In the genomic region with DNA sequence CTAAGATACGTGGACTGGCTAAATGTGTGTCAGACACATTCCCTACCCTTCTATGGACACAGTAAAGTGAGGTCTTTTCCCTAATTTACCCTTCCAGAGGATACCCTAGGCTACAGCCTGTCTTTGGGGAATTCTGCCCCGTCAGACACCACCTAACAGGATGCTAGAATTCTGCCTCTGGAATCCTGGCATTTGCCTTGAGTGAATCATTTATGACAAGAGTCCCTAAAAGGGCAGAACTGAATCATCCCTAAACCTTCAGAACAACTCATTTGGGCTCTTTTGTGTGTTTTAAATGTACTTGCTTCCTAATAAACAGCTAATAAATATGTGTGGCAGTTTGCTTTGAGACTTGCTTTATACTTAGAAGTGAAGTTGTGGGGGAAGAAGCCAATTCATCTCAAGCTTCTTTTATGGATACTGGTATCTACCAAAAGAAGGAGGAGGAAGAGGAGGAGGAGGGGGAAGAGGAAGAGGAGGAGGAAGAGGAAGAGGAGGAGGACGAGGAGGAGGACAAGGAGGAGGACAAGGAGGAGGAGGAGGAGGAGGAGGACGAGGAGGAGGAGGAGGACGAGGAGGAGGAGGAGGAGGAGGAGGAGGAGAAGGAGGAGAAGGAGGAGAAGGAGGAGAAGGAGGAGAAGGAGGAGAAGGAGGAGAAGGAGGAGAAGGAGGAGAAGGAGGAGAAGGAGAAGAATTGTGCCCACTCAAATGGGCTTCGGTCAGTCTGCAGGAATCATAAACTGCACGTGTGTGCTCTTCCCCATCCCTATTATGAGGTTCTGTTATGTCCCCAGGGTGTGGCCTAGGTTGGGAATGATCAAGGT, we compare ENCODE assay signal across 17 cellular contexts. TPM values are rescaled to one million over a fixed set of nuclear protein-coding genes. Genes with fewer than 3 reads are reported as not detected.
A peak's percentile ranks its signal among the peaks of the same experiment; 100 is the strongest.
DNase-seq lines count a peak whose midpoint lies in the region; ATAC-seq and TF ChIP-seq lines count a peak whose summit lies in the region.
"Had no signal": no experiment of that assay in that cellular context is flagged by ENCODE, and none has a peak within 500 bp of the region (broad histone marks: within the 10 kb centered on the region; RNA-seq: fewer than 3 reads in every experiment).

No MANE protein-coding gene starts in this region.

- H3K36me3 ChIP-seq in breast epithelium (peaks cover 5% of the 10 kb centered on the region), uterus (no peaks in the 10 kb centered on the region)
- H3K36me3 ChIP-seq: WERI-Rb-1 had no signal

- POLR2A ChIA-PET in MCF 10A (lab: Yijun Ruan, JAX), result interaction anchor here (0.6 to 1.1 kb wide), 3 partner anchors 22 to 981 kb away, joined by 3 to 7 read pairs (median 3); no protein-coding TSS in a partner anchor

- DNase-seq in MCF 10A (ENCODE audit: unreplicated experiment) (peak; percentile 54), breast epithelium (ENCODE audit: low spot score in 2 of 2) (no peak), amniotic epithelial cell (ENCODE audit: low read depth) (peak; percentile 49), foreskin melanocyte (peak; percentile 31), uterus (no peak), glutamatergic neuron (no peak), NCI-H1105 treated with DMSO at 0.1 percent for 48 hours (lab: John Stamatoyannopoulos, UW) (no peak)
- DNase-seq: 8988T, NCI-H1048, NCI-H82, nephron progenitor cell, small intestine, trophoblast cell, WERI-Rb-1 had no signal

- H3K9me3 Mint-ChIP-seq in MCF 10A (ENCODE audit: unreplicated experiment) (no peaks in the 10 kb centered on the region), glutamatergic neuron (ENCODE audit: unreplicated experiment) (peaks cover 5% of the 10 kb centered on the region)
- H3K9me3 Mint-ChIP-seq: nephron progenitor cell had no signal

- H3K9me3 ChIP-seq in breast epithelium (no peaks in the 10 kb centered on the region), uterus (no peaks in the 10 kb centered on the region)
- H3K9me3 ChIP-seq: ascending aorta, SJSA1 had no signal

- H3K4me3 Mint-ChIP-seq in MCF 10A (ENCODE audit: unreplicated experiment) (no peak overlapping the region), glutamatergic neuron (ENCODE audit: unreplicated experiment) (no peak overlapping the region)
- H3K4me3 Mint-ChIP-seq: nephron progenitor cell had no signal

- H3K36me3 Mint-ChIP-seq in MCF 10A (ENCODE audit: insufficient read depth, unreplicated experiment) (peaks cover 25% of the 10 kb centered on the region), glutamatergic neuron (ENCODE audit: unreplicated experiment) (no peaks in the 10 kb centered on the region)

- ATAC-seq in GM19463 (IDR thresholded peaks at IDR 0.05; ENCODE audit: unreplicated experiment), result no peak

- CTCF ChIA-PET in MCF 10A (lab: Yijun Ruan, JAX), result interaction anchor here (0.6 to 0.7 kb wide), 3 partner anchors 133 to 744 kb away, joined by 3 read pairs; no protein-coding TSS in a partner anchor

- TF ChIP-seq POLR2A in breast epithelium (IDR thresholded peaks at IDR 0.05) (no peak), uterus (IDR thresholded peaks at IDR 0.05) (no peak)

- H3K4me1 Mint-ChIP-seq in MCF 10A (ENCODE audit: insufficient read depth, unreplicated experiment), result peaks cover 17% of the 10 kb centered on the region
- peaks cover 8% of the 10 kb centered on the region for H3K4me1 Mint-ChIP-seq in glutamatergic neuron (ENCODE audit: low read depth, unreplicated experiment)

- peak overlapping the region; percentile 82 for H3K27ac Mint-ChIP-seq in MCF 10A (ENCODE audit: low read depth, unreplicated experiment)
- H3K27ac Mint-ChIP-seq in glutamatergic neuron (ENCODE audit: unreplicated experiment), result no peak overlapping the region
- H3K27ac Mint-ChIP-seq: nephron progenitor cell had no signal

- TF ChIP-seq CTCF in MCF 10A (IDR thresholded peaks at IDR 0.05; ENCODE audit: unreplicated experiment) (no peak), breast epithelium (IDR thresholded peaks at IDR 0.05) (no peak), uterus (IDR thresholded peaks at IDR 0.05) (no peak), glutamatergic neuron (IDR thresholded peaks at IDR 0.05; ENCODE audit: partially characterized antibody, unreplicated experiment) (no peak)

- H3K27me3 ChIP-seq in breast epithelium (no peaks in the 10 kb centered on the region), uterus (no peaks in the 10 kb centered on the region)
- H3K27me3 ChIP-seq: ascending aorta, SJSA1 had no signal

- BruUV-seq in MCF 10A (replicated peaks; lab: Mats Ljungman, UMichigan), result no TSS peak

- H3K27me3 Mint-ChIP-seq in MCF 10A (ENCODE audit: insufficient read depth, unreplicated experiment) (no peaks in the 10 kb centered on the region), glutamatergic neuron (ENCODE audit: unreplicated experiment) (peaks cover 6% of the 10 kb centered on the region)

- no peak overlapping the region for H3K4me3 ChIP-seq in breast epithelium
- H3K4me3 ChIP-seq in uterus, result no peak overlapping the region
- H3K4me3 ChIP-seq: ascending aorta, SJSA1 had no signal

- intact Hi-C loops in MCF 10A (cut with micrococcal nuclease) (no loop called here), breast epithelium (cut with DNase I; ENCODE audit: low total_unique reads) (no loop called here), uterus (cut with DNase I; ENCODE audit: low total_unique reads) (no loop called here)

- H3K27ac ChIP-seq in breast epithelium (no peak overlapping the region), uterus (peak overlapping the region; percentile 21 to 29)
- H3K27ac ChIP-seq: ascending aorta, SJSA1, WERI-Rb-1 had no signal

- H3K4me1 ChIP-seq in breast epithelium (no peaks in the 10 kb centered on the region), uterus (no peaks in the 10 kb centered on the region)
- H3K4me1 ChIP-seq: ascending aorta had no signal

RNA-seq across cellular contexts. Expression of gene PARP12, which starts 27.1 kb away (rescaled TPM):
- 35.0 and 41.4 TPM in 2 replicates for total RNA-seq in MCF 10A (2022)
- 10 to 100 TPM; 24.8 to 44.9 (median 40.6) TPM for total RNA-seq in breast epithelium
- total RNA-seq in uterus, result 10 to 100 TPM; 22.5 to 89.5 (median 50.7) TPM
- total RNA-seq in glutamatergic neuron (ENCODE audit: unreplicated experiment), result 0.15 TPM

Comparison
In these comparisons a context has a peak if more than half of its experiments do, and no peak if none do; other contexts are left out.
1. DNase-seq: peak in MCF 10A (single experiment), amniotic epithelial cell (single experiment) and foreskin melanocyte (single experiment); none in breast epithelium (0 of 2), uterus (0 of 2), glutamatergic neuron (single experiment) and NCI-H1105 treated with DMSO at 0.1 percent for 48 hours (single experiment).
2. H3K27ac ChIP-seq: peak in uterus (2 of 2); none in breast epithelium (0 of 2).
3. RNA of gene PARP12, which starts 27.1 kb away (total RNA-seq): 22.5 to 89.5 TPM in uterus, 24.8 to 44.9 TPM in breast epithelium and 35.0 to 41.4 TPM in MCF 10A; 0.15 TPM in glutamatergic neuron (single experiment); every median in the first group is over 10 times any median in the second.